ENCODE assay signal across 1 cellular context in genomic region chr4:110589297-110589696, GRCh38.
TF ChIP-seq lines count a peak whose summit lies in the region.

No MANE protein-coding gene starts in this region.

TF ChIP-seq in neural cell, 6 proteins besides CTCF, POLR2A, EP300 and RAD21 (continued from another document):
- TF ChIP-seq REST (IDR thresholded peaks at IDR 0.05; ENCODE audit: borderline replicate concordance) (no peak), EZH2 (IDR thresholded peaks at IDR 0.05; ENCODE audit: borderline replicate concordance, insufficient read depth, low read length, poor library complexity, severe bottlenecking) (no peak), SMC3 (conservative IDR thresholded peaks at IDR 0.05; ENCODE audit: poor library complexity) (no peak), TAF1 (IDR thresholded peaks at IDR 0.05; ENCODE audit: low read depth) (no peak), MXI1 (conservative IDR thresholded peaks at IDR 0.05; ENCODE audit: poor library complexity, severe bottlenecking) (no peak)
